In genomic region chr15:42371125-42371524, GRCh38 we compare ENCODE assay signal across 13 cellular contexts. TPM values are rescaled to one million over a fixed set of nuclear protein-coding genes. Genes with fewer than 3 reads are reported as not detected.
A peak's percentile ranks its signal among the peaks of the same experiment; 100 is the strongest.
DNase-seq lines count a peak whose midpoint lies in the region; ATAC-seq, FAIRE-seq and TF ChIP-seq lines count a peak whose summit lies in the region.
"Had no signal": no experiment of that assay in that cellular context is flagged by ENCODE, and none has a peak within 500 bp of the region (broad histone marks: within the 10 kb centered on the region; RNA-seq: fewer than 3 reads in every experiment).

No MANE protein-coding gene starts in this region.

- H3K9me3 ChIP-seq in GM23248 (ENCODE audit: low read depth) (no peaks in the 10 kb centered on the region), OCI-LY7 (ENCODE audit: low read length) (0 out of 2 replicates have a peak, but pooled peaks cover 4% of the 10 kb centered on the region)

- peaks cover 7% of the 10 kb centered on the region; the same call in 1 of the 2 replicates for H3K4me1 ChIP-seq in GM23248 (ENCODE audit: insufficient read depth)
- H3K4me1 ChIP-seq in OCI-LY7 (ENCODE audit: insufficient read depth, low read length, poor library complexity, severe bottlenecking): peaks cover 16% of the 10 kb centered on the region
- H3K4me1 ChIP-seq: SJCRH30 had no signal

- TF ChIP-seq CTCF in AG10803 (conservative IDR thresholded peaks at IDR 0.05; ENCODE audit: low read length) (peak; percentile 15; the same call in 1 of the 2 replicates), OCI-LY7 (conservative IDR thresholded peaks at IDR 0.05; ENCODE audit: low read length) (peak; percentile 62)

- in situ Hi-C loops in GM23248 (cut with MboI): no loop called here

- no peak overlapping the region for H2AFZ ChIP-seq in GM23248
- H2AFZ ChIP-seq in OCI-LY7 (ENCODE audit: low read length): no peak overlapping the region

- ATAC-seq in GM18858 (IDR thresholded peaks at IDR 0.05; ENCODE audit: unreplicated experiment) (no peak), HG03280 (IDR thresholded peaks at IDR 0.05; ENCODE audit: unreplicated experiment) (no peak)
- ATAC-seq: activated naive CD8-positive, alpha-beta T cell treated with anti-CD3 and anti-CD28 coated beads, Interleukin-2, amount 50 U/mL, for 24 hours had no signal

- no peak for TF ChIP-seq POLR2A in erythroblast (IDR thresholded peaks at IDR 0.05; ENCODE audit: low read length)

- H3K79me2 ChIP-seq in GM23248 (ENCODE audit: insufficient read depth) (no peaks in the 10 kb centered on the region), OCI-LY7 (ENCODE audit: insufficient read depth, low read depth, low read length) (no peaks in the 10 kb centered on the region)

- CTCF ChIA-PET in OCI-LY7 (lab: Charles Lee; ENCODE audit: unreplicated experiment): no interaction called here

- no TSS peak for BruUV-seq in OCI-LY7 (replicated peaks; lab: Mats Ljungman, UMichigan)

- intact Hi-C loops in OCI-LY7 (cut with micrococcal nuclease; ENCODE audit: unreplicated experiment): no loop called here

- WGBS in GM23248 (ENCODE audit: low coverage in 1 of 2, low lambda C conversion rate in 2 of 2, missing lambda C conversion rate in 2 of 2), 2 experiments: 12 to 13% methylated on average over 2 of the region's 2 CpGs

- H3K27ac ChIP-seq in GM23248: no peak overlapping the region
- no peak overlapping the region for H3K27ac ChIP-seq in OCI-LY7 (ENCODE audit: low read depth, low read length, poor library complexity, severe bottlenecking)
- H3K27ac ChIP-seq: SJCRH30 had no signal

- H3K27me3 ChIP-seq in GM23248 (replicated peaks; ENCODE audit: insufficient read depth): no peaks in the 10 kb centered on the region
- H3K27me3 ChIP-seq: SJCRH30 had no signal

- H3K4me3 ChIP-seq in AG10803 (ENCODE audit: low read length): no peak overlapping the region
- no peak overlapping the region for H3K4me3 ChIP-seq in GM23248
- no peak overlapping the region for H3K4me3 ChIP-seq in OCI-LY7 (ENCODE audit: low read depth, low read length, poor library complexity, severe bottlenecking)
- H3K4me3 ChIP-seq: SJCRH30 had no signal

- H3K4me2 ChIP-seq in GM23248 (ENCODE audit: unreplicated experiment) (no peak overlapping the region), OCI-LY7 (ENCODE audit: low read length) (no peak overlapping the region)

- POLR2A ChIA-PET in OCI-LY7 (lab: Charles Lee): interaction anchor here (0.7 kb wide), 1 partner anchor 16 kb away, joined by 7 read pairs; no protein-coding TSS in a partner anchor

- H4K20me1 ChIP-seq in GM23248 (ENCODE audit: insufficient read depth) (no peaks in the 10 kb centered on the region), OCI-LY7 (ENCODE audit: insufficient read depth, low read length) (no peaks in the 10 kb centered on the region)

- no peak for FAIRE-seq in RCC 7860 (lab: Jason Lieb, UNC)

- no peak overlapping the region for H3K9ac ChIP-seq in GM23248

- H3K9me2 ChIP-seq in GM23248 (ENCODE audit: insufficient read depth): no peaks in the 10 kb centered on the region
- no peaks in the 10 kb centered on the region for H3K9me2 ChIP-seq in OCI-LY7 (ENCODE audit: insufficient read depth, low read length)

- H3F3A ChIP-seq in GM23248 (ENCODE audit: insufficient read depth): peaks cover 11% of the 10 kb centered on the region; the same call in 1 of the 2 replicates

- no peaks in the 10 kb centered on the region for H3K36me3 ChIP-seq in GM23248 (ENCODE audit: low read depth)
- no peaks in the 10 kb centered on the region; the same call in 1 of the 2 replicates for H3K36me3 ChIP-seq in OCI-LY7 (ENCODE audit: insufficient read depth, low read length)
- H3K36me3 ChIP-seq: SJCRH30 had no signal

- DNase-seq in AG10803 (ENCODE audit: low read depth): peak; percentile 11
- peak; percentile 57 for DNase-seq in GM23248
- peak; percentile 34 for DNase-seq in OCI-LY7 (ENCODE audit: low spot score)
- DNase-seq in erythroblast (lab: John Stamatoyannopoulos, UW): peak; percentile 37 to 40
- no peak for DNase-seq in NCI-H345 treated with DMSO at 0.1 percent for 48 hours (lab: John Stamatoyannopoulos, UW; ENCODE audit: unreplicated experiment)
- DNase-seq in RCC 7860 (ENCODE audit: low spot score): no peak
- DNase-seq: activated CD4-positive, alpha-beta T cell treated with anti-CD3 and anti-CD28 coated beads, Interleukin-2, amount 50 U/mL, for 48 hours; activated naive CD8-positive, alpha-beta T cell treated with anti-CD3 and anti-CD28 coated beads, Interleukin-2, amount 50 U/mL, for 24 hours; effector CD8-positive, alpha-beta T cell; mammary epithelial cell had no signal

RNA-seq across cellular contexts. Expression of gene CAPN3, which starts 11.8 kb away (rescaled TPM):
- total RNA-seq in GM23248 (2014; rRNA removed; shearing (Covaris generic)): 5.7 and 8.6 TPM in 2 replicates
- 1.8 and 2.2 TPM in 2 replicates for polyA plus RNA-seq in GM23248 (2016; fragmentation: Nextera tagmentation; extraction: Ambion mirVana)
- 0.98 and 1.6 TPM in 2 replicates for total RNA-seq in OCI-LY7 (2014; rRNA removed; shearing (Covaris generic))
- 1.5 and 2.6 TPM in 2 replicates for total RNA-seq in OCI-LY7 (2022)

Comparison
In these comparisons a context has a peak if more than half of its experiments do, and no peak if none do; other contexts are left out.
1. DNase-seq: peak in AG10803 (single experiment), GM23248 (single experiment), OCI-LY7 (single experiment) and erythroblast (2 of 2); none in NCI-H345 treated with DMSO at 0.1 percent for 48 hours (single experiment) and RCC 7860 (single experiment).